28 cellular contexts compared by ENCODE assay signal in the genomic region with DNA sequence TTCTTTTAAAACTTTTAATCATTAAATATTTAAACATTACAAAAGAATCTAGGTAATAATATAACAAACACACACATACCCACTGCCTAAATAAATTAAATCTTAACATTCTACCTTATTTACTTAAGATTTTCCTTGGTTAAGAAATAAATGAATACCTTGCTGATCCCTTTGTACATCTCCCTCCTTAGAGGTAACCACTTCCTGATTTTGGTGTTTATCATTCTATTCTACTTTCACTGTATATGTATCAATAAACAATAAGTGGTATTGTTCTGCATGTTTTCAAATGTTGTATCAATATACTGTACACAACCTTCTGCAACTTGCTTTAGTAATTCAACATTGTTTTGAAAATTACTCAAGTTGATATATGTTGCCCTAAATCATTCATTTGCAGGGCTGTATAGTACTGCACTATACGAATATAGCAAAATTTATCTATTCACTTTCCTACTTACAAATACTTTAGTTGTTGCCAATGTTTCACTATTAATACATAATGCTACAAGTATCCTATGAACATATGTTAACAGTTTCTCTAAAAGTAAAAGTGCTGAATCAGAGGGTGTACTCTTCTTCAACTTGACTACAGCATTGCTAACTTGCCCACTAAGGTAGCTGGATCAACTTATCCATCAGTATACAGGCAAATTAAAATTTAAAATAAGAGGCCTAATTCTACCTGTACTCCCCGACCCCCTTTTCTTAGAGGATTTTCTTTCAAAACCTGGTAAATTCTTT.
DNase-seq lines count a peak whose midpoint lies in the region; ATAC-seq and TF ChIP-seq lines count a peak whose summit lies in the region.
"Had no signal": no experiment of that assay in that cellular context is flagged by ENCODE, and none has a peak within 500 bp of the region (broad histone marks: within the 10 kb centered on the region; RNA-seq: fewer than 3 reads in every experiment).

No MANE protein-coding gene starts in this region.

- no peaks in the 10 kb centered on the region for H3K27me3 Mint-ChIP-seq in activated CD4-positive, alpha-beta memory T cell treated with anti-CD3 and anti-CD28 coated beads for 36 hours
- H3K27me3 Mint-ChIP-seq in activated CD4-positive, alpha-beta memory T cell treated with anti-CD3 and anti-CD28 coated beads, Interleukin-2, amount 10 ng/mL, durations not matched to agents 7 days and 5 days, result no peaks in the 10 kb centered on the region
- no peaks in the 10 kb centered on the region for H3K27me3 Mint-ChIP-seq in CD4-positive, alpha-beta T cell
- H3K27me3 Mint-ChIP-seq in activated T-helper 17 cell treated with anti-CD3 and anti-CD28 coated beads, Interleukin-2, amount 50 U/mL, for 72 hours, result no peaks in the 10 kb centered on the region
- H3K27me3 Mint-ChIP-seq in immature natural killer cell (ENCODE audit: low read depth in 3 of 3), result peaks cover 0 to 1% (median 0%) of the 10 kb centered on the region in 3 donors
- H3K27me3 Mint-ChIP-seq: activated naive CD8-positive, alpha-beta T cell treated with anti-CD3 and anti-CD28 coated beads, Interleukin-2, amount 10 ng/mL, durations not matched to agents 7 days and 5 days; B cell; dendritic cell treated with granulocyte-macrophage colony-stimulating factor and Interleukin-4, amounts not matched to agents 40 ng/mL and 50 ng/mL, for 4 days had no signal

- H3K27ac Mint-ChIP-seq in activated CD4-positive, alpha-beta memory T cell treated with anti-CD3 and anti-CD28 coated beads for 36 hours, result peak overlapping the region; percentile 49
- no peak overlapping the region for H3K27ac Mint-ChIP-seq in activated CD4-positive, alpha-beta memory T cell treated with anti-CD3 and anti-CD28 coated beads, Interleukin-2, amount 10 ng/mL, durations not matched to agents 7 days and 5 days
- H3K27ac Mint-ChIP-seq in CD4-positive, alpha-beta T cell, result peak overlapping the region; percentile 40
- H3K27ac Mint-ChIP-seq in activated T-helper 17 cell treated with anti-CD3 and anti-CD28 coated beads, Interleukin-2, amount 50 U/mL, for 72 hours, result peak overlapping the region; percentile 81
- peak overlapping the region in 1 of 6 donors; percentile 31 for H3K27ac Mint-ChIP-seq in immature natural killer cell
- H3K27ac Mint-ChIP-seq: activated naive CD8-positive, alpha-beta T cell treated with anti-CD3 and anti-CD28 coated beads, Interleukin-2, amount 10 ng/mL, durations not matched to agents 7 days and 5 days; B cell; neural progenitor cell had no signal

- H3K27me3 ChIP-seq in CD4-positive, alpha-beta T cell (ENCODE audit: control insufficient read depth, insufficient read depth, low read length), result no peaks in the 10 kb centered on the region
- no peaks in the 10 kb centered on the region for H3K27me3 ChIP-seq in osteoblast (ENCODE audit: insufficient read depth, low read length)
- H3K27me3 ChIP-seq: esophagus squamous epithelium, gastroesophageal sphincter, neural progenitor cell, vagina had no signal

- peaks cover 84% of the 10 kb centered on the region for H3K79me2 ChIP-seq in osteoblast (ENCODE audit: insufficient read depth, low read length)

- H3K4me3 ChIP-seq in osteoblast (ENCODE audit: insufficient read depth, low read length), result no peak overlapping the region
- H3K4me3 ChIP-seq: esophagus squamous epithelium, gastroesophageal sphincter, HAP-1, neural progenitor cell, psoas muscle, vagina had no signal

- peaks cover 56% of the 10 kb centered on the region for H3K4me1 Mint-ChIP-seq in activated CD4-positive, alpha-beta memory T cell treated with anti-CD3 and anti-CD28 coated beads for 36 hours (ENCODE audit: low read depth)
- H3K4me1 Mint-ChIP-seq in activated CD4-positive, alpha-beta memory T cell treated with anti-CD3 and anti-CD28 coated beads, Interleukin-2, amount 10 ng/mL, durations not matched to agents 7 days and 5 days, result peaks cover 32% of the 10 kb centered on the region
- H3K4me1 Mint-ChIP-seq in CD4-positive, alpha-beta T cell (ENCODE audit: low read depth), result peaks cover 56% of the 10 kb centered on the region
- H3K4me1 Mint-ChIP-seq in activated T-helper 17 cell treated with anti-CD3 and anti-CD28 coated beads, Interleukin-2, amount 50 U/mL, for 72 hours, result peaks cover 37% of the 10 kb centered on the region
- peaks cover 39 to 59% of the 10 kb centered on the region in 2 donors for H3K4me1 Mint-ChIP-seq in immature natural killer cell
- H3K4me1 Mint-ChIP-seq: neural progenitor cell had no signal

- H4K20me1 ChIP-seq in osteoblast (ENCODE audit: insufficient read depth, low read length), result peaks cover 4% of the 10 kb centered on the region

- H3K4me1 ChIP-seq in osteoblast (ENCODE audit: insufficient read depth, low read length), result peaks cover 12% of the 10 kb centered on the region
- H3K4me1 ChIP-seq: gastroesophageal sphincter, neural progenitor cell had no signal

- no peak for DNase-seq in activated CD4-positive, alpha-beta memory T cell treated with anti-CD3 and anti-CD28 coated beads for 36 hours
- no peak for DNase-seq in activated CD4-positive, alpha-beta memory T cell treated with anti-CD3 and anti-CD28 coated beads, Interleukin-2, amount 10 ng/mL, durations not matched to agents 7 days and 5 days
- no peak for DNase-seq in CD4-positive, alpha-beta T cell
- DNase-seq in osteoblast (ENCODE audit: insufficient read length, low spot score, missing footprints), result peak; percentile 35
- DNase-seq in immature natural killer cell, result no peak
- DNase-seq in SIG-M5 (lab: John Stamatoyannopoulos, UW), result no peak
- DNase-seq in left ventricle myocardium superior, result no peak
- DNase-seq: activated naive CD8-positive, alpha-beta T cell treated with anti-CD3 and anti-CD28 coated beads, Interleukin-2, amount 10 ng/mL, durations not matched to agents 7 days and 5 days; activated T-cell treated with anti-CD3 and anti-CD28 coated beads, Interleukin-2, amount 50 U/mL, for 48 hours; DMS53; esophagus squamous epithelium; hypothalamus; NCI-H1417; NCI-H2029 treated with DMSO at 0.1 percent for 48 hours; NCI-H2227 treated with DMSO at 0.1 percent for 48 hours; psoas muscle; SHP77 treated with DMSO at 0.1 percent for 48 hours; stimulated activated naive CD8-positive, alpha-beta T cell treated with anti-CD3 and anti-CD28 coated beads, Interleukin-15, Interleukin-2, amounts not matched to agents 100 U/mL and 50 U/mL, for 24 hours had no signal

- H3K4me3 Mint-ChIP-seq in activated CD4-positive, alpha-beta memory T cell treated with anti-CD3 and anti-CD28 coated beads for 36 hours, result no peak overlapping the region
- no peak overlapping the region for H3K4me3 Mint-ChIP-seq in activated CD4-positive, alpha-beta memory T cell treated with anti-CD3 and anti-CD28 coated beads, Interleukin-2, amount 10 ng/mL, durations not matched to agents 7 days and 5 days
- no peak overlapping the region for H3K4me3 Mint-ChIP-seq in CD4-positive, alpha-beta T cell
- peak overlapping the region; percentile 52 for H3K4me3 Mint-ChIP-seq in activated T-helper 17 cell treated with anti-CD3 and anti-CD28 coated beads, Interleukin-2, amount 50 U/mL, for 72 hours
- no peak overlapping the region for H3K4me3 Mint-ChIP-seq in immature natural killer cell
- H3K4me3 Mint-ChIP-seq: activated naive CD8-positive, alpha-beta T cell treated with anti-CD3 and anti-CD28 coated beads, Interleukin-2, amount 10 ng/mL, durations not matched to agents 7 days and 5 days; B cell; dendritic cell treated with granulocyte-macrophage colony-stimulating factor and Interleukin-4, amounts not matched to agents 40 ng/mL and 50 ng/mL, for 4 days; neural progenitor cell had no signal

- ATAC-seq in CD4-positive, alpha-beta T cell (ENCODE audit: poor library complexity), result no peak
- peak; percentile 25 for ATAC-seq in activated T-helper 17 cell treated with anti-CD3 and anti-CD28 coated beads, Interleukin-2, amount 50 U/mL, for 72 hours (replicated peaks)
- ATAC-seq in left ventricle myocardium superior, result no peak
- ATAC-seq: activated CD4-positive, CD25-positive, alpha-beta regulatory T cell treated with anti-CD3 and anti-CD28 coated beads, Interleukin-2, amount 50 U/mL, for 24 hours; gastroesophageal sphincter; left lobe of liver; Panc1; psoas muscle; stimulated activated naive CD8-positive, alpha-beta T cell treated with anti-CD3 and anti-CD28 coated beads, Interleukin-15, Interleukin-2, amounts not matched to agents 100 U/mL and 50 U/mL, for 24 hours had no signal

- H3K27ac ChIP-seq in CD4-positive, alpha-beta T cell (ENCODE audit: low read depth, low read length), result no peak overlapping the region
- H3K27ac ChIP-seq in osteoblast (ENCODE audit: low read depth, low read length), result peak overlapping the region; percentile 65
- H3K27ac ChIP-seq: esophagus squamous epithelium, gastroesophageal sphincter, neural progenitor cell, psoas muscle, vagina had no signal

- peaks cover 7% of the 10 kb centered on the region for H3K36me3 Mint-ChIP-seq in activated CD4-positive, alpha-beta memory T cell treated with anti-CD3 and anti-CD28 coated beads for 36 hours
- peaks cover 29% of the 10 kb centered on the region for H3K36me3 Mint-ChIP-seq in activated CD4-positive, alpha-beta memory T cell treated with anti-CD3 and anti-CD28 coated beads, Interleukin-2, amount 10 ng/mL, durations not matched to agents 7 days and 5 days (ENCODE audit: low read depth)
- peaks cover 26% of the 10 kb centered on the region for H3K36me3 Mint-ChIP-seq in CD4-positive, alpha-beta T cell (ENCODE audit: low read depth)
- peaks cover 36% of the 10 kb centered on the region for H3K36me3 Mint-ChIP-seq in activated T-helper 17 cell treated with anti-CD3 and anti-CD28 coated beads, Interleukin-2, amount 50 U/mL, for 72 hours (ENCODE audit: low read depth)
- H3K36me3 Mint-ChIP-seq in immature natural killer cell, result peaks cover 0 to 3% (median 0%) of the 10 kb centered on the region in 3 donors

- peaks cover 9% of the 10 kb centered on the region for H3K36me3 ChIP-seq in osteoblast (ENCODE audit: insufficient read depth, low read length)
- H3K36me3 ChIP-seq: HAP-1, neural progenitor cell had no signal

- H3K9me3 ChIP-seq in CD4-positive, alpha-beta T cell (ENCODE audit: control insufficient read depth, low read length), result no peaks in the 10 kb centered on the region
- H3K9me3 ChIP-seq in osteoblast (ENCODE audit: low read depth, low read length), result no peaks in the 10 kb centered on the region
- H3K9me3 ChIP-seq: esophagus squamous epithelium, gastroesophageal sphincter, HAP-1, psoas muscle, vagina had no signal

- intact Hi-C loops in activated CD4-positive, alpha-beta memory T cell treated with anti-CD3 and anti-CD28 coated beads for 36 hours (cut with micrococcal nuclease), result loop anchor here (2.0 kb wide), 1 partner anchor 18 kb away; no protein-coding TSS in a partner anchor
- intact Hi-C loops in CD4-positive, alpha-beta T cell (cut with DNase I, micrococcal nuclease), result no loop called here
- intact Hi-C loops in left ventricle myocardium superior (cut with micrococcal nuclease), result no loop called here

- H3K4me2 ChIP-seq in osteoblast (ENCODE audit: insufficient read depth, low read length), result peak overlapping the region; percentile 34
- H3K4me2 ChIP-seq: neural progenitor cell had no signal

- POLR2A ChIA-PET in activated CD4-positive, alpha-beta memory T cell treated with anti-CD3 and anti-CD28 coated beads for 36 hours (lab: Charles Lee), result no interaction called here
- POLR2A ChIA-PET in activated CD4-positive, alpha-beta memory T cell treated with anti-CD3 and anti-CD28 coated beads, Interleukin-2, amount 10 ng/mL, durations not matched to agents 7 days and 5 days (lab: Charles Lee), result no interaction called here
- POLR2A ChIA-PET in CD4-positive, alpha-beta T cell (lab: Charles Lee), result no interaction called here

- CTCF ChIA-PET in activated CD4-positive, alpha-beta memory T cell treated with anti-CD3 and anti-CD28 coated beads for 36 hours (lab: Charles Lee), result no interaction called here
- CTCF ChIA-PET in activated CD4-positive, alpha-beta memory T cell treated with anti-CD3 and anti-CD28 coated beads, Interleukin-2, amount 10 ng/mL, durations not matched to agents 7 days and 5 days (lab: Charles Lee), result no interaction called here
- CTCF ChIA-PET in CD4-positive, alpha-beta T cell (lab: Charles Lee), result no interaction called here

- H2AFZ ChIP-seq in osteoblast (ENCODE audit: low read length), result no peak overlapping the region
- H2AFZ ChIP-seq: neural progenitor cell had no signal

- no peaks in the 10 kb centered on the region for H3K9me3 Mint-ChIP-seq in activated CD4-positive, alpha-beta memory T cell treated with anti-CD3 and anti-CD28 coated beads for 36 hours
- H3K9me3 Mint-ChIP-seq in activated CD4-positive, alpha-beta memory T cell treated with anti-CD3 and anti-CD28 coated beads, Interleukin-2, amount 10 ng/mL, durations not matched to agents 7 days and 5 days, result no peaks in the 10 kb centered on the region
- H3K9me3 Mint-ChIP-seq in CD4-positive, alpha-beta T cell, result no peaks in the 10 kb centered on the region
- no peaks in the 10 kb centered on the region for H3K9me3 Mint-ChIP-seq in activated T-helper 17 cell treated with anti-CD3 and anti-CD28 coated beads, Interleukin-2, amount 50 U/mL, for 72 hours
- no peaks in the 10 kb centered on the region for H3K9me3 Mint-ChIP-seq in immature natural killer cell
- H3K9me3 Mint-ChIP-seq: activated naive CD8-positive, alpha-beta T cell treated with anti-CD3 and anti-CD28 coated beads, Interleukin-2, amount 10 ng/mL, durations not matched to agents 7 days and 5 days; dendritic cell treated with granulocyte-macrophage colony-stimulating factor and Interleukin-4, amounts not matched to agents 40 ng/mL and 50 ng/mL, for 4 days; neural progenitor cell had no signal

- no peak for TF ChIP-seq CTCF in CD4-positive, alpha-beta T cell (IDR thresholded peaks at IDR 0.05)
- TF ChIP-seq CTCF in osteoblast (IDR thresholded peaks at IDR 0.05; ENCODE audit: extremely low read depth, low read depth, low read length), result no peak
